ENCODE assay signal across 17 cellular contexts in the genomic region with DNA sequence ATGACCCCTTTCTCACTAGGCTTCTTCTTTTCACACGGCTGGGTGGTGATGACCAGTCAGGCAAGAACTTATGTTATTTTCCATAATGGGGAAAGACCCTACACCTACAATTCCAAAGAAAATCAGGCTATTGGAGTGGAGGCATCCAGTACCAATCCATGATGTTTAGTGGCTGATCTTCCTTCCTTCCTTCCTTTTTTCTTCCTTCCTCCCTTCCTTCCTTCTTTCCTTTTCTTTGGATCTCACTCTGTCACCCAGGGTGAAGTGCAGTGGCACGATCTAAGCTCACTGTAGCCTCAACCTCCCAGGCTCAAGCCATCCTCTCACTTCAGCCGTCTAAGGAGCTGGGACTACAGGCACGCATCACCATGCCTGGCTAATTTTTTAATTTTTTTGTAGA. TPM values are rescaled to one million over a fixed set of nuclear protein-coding genes. Genes with fewer than 3 reads are reported as not detected.
DNase-seq lines count a peak whose midpoint lies in the region; ATAC-seq and TF ChIP-seq lines count a peak whose summit lies in the region.
"Had no signal": no experiment of that assay in that cellular context is flagged by ENCODE, and none has a peak within 500 bp of the region (broad histone marks: within the 10 kb centered on the region; RNA-seq: fewer than 3 reads in every experiment).

No MANE protein-coding gene starts in this region.

- no peak overlapping the region for H2AFZ ChIP-seq in MM.1S (ENCODE audit: low read length)

- POLR2A ChIA-PET in activated CD4-positive, alpha-beta T cell treated with anti-CD3 and anti-CD28 coated beads for 36 hours (lab: Charles Lee): interaction anchor here (0.6 to 1.4 kb wide), 4 partner anchors 21 to 333 kb away, joined by 3 to 5 read pairs (median 4); no protein-coding TSS in a partner anchor

- no peaks in the 10 kb centered on the region for H3K27me3 Mint-ChIP-seq in activated CD4-positive, alpha-beta T cell treated with anti-CD3 and anti-CD28 coated beads for 36 hours
- H3K27me3 Mint-ChIP-seq in activated T-helper 1 cell treated with anti-CD3 and anti-CD28 coated beads, Interleukin-12 subunit alpha, Interleukin-12 subunit beta, Interleukin-2, Interleukin-4 antibody, amounts not matched to agents 30 ng/mL and 10 ng/mL and 1 ng/mL, durations not matched to agents 14 hours and 24 hours and 36 hours (ENCODE audit: insufficient read depth): peaks cover 2% of the 10 kb centered on the region

- CTCF ChIA-PET in activated CD4-positive, alpha-beta T cell treated with anti-CD3 and anti-CD28 coated beads for 36 hours (lab: Charles Lee): interaction anchor here (1.3 to 2.2 kb wide), 2 partner anchors 10 to 16 kb away, joined by 5 to 7 read pairs; no protein-coding TSS in a partner anchor

- H3K4me3 ChIP-seq in GM12875 (ENCODE audit: low read depth, low read length): peak overlapping the region; percentile 31
- peak overlapping the region; percentile 33 for H3K4me3 ChIP-seq in rectal smooth muscle tissue (ENCODE audit: low read length)
- H3K4me3 ChIP-seq in MM.1S (ENCODE audit: low read length): no peak overlapping the region
- H3K4me3 ChIP-seq: ovary, upper lobe of right lung had no signal

- H3K4me2 ChIP-seq in MM.1S (ENCODE audit: low read depth, low read length): no peak overlapping the region

- TF ChIP-seq CTCF in GM12875 (IDR thresholded peaks at IDR 0.05; ENCODE audit: borderline replicate concordance, insufficient read depth, low read depth, low read length) (no peak), MM.1S (IDR thresholded peaks at IDR 0.05; ENCODE audit: low read length) (no peak)

- no peaks in the 10 kb centered on the region for H3K9me3 Mint-ChIP-seq in activated CD4-positive, alpha-beta T cell treated with anti-CD3 and anti-CD28 coated beads for 36 hours (ENCODE audit: low read depth)
- no peaks in the 10 kb centered on the region for H3K9me3 Mint-ChIP-seq in activated T-helper 1 cell treated with anti-CD3 and anti-CD28 coated beads, Interleukin-12 subunit alpha, Interleukin-12 subunit beta, Interleukin-2, Interleukin-4 antibody, amounts not matched to agents 30 ng/mL and 10 ng/mL and 1 ng/mL, durations not matched to agents 14 hours and 24 hours and 36 hours

- intact Hi-C loops in activated CD4-positive, alpha-beta T cell treated with anti-CD3 and anti-CD28 coated beads for 36 hours (cut with DNase I, micrococcal nuclease): loop anchor here (5.0 kb wide), 3 partner anchors 93 to 233 kb away; a partner anchor contains a TSS
- intact Hi-C loops in activated T-helper 1 cell treated with anti-CD3 and anti-CD28 coated beads, Interleukin-12 subunit alpha, Interleukin-12 subunit beta, Interleukin-2, Interleukin-4 antibody, amounts not matched to agents 30 ng/mL and 10 ng/mL and 1 ng/mL, durations not matched to agents 14 hours and 24 hours and 36 hours (cut with micrococcal nuclease): loop anchor here (2.0 to 10.0 kb wide), 3 partner anchors 95 to 405 kb away; no protein-coding TSS in a partner anchor

- DNase-seq in activated CD4-positive, alpha-beta T cell treated with anti-CD3 and anti-CD28 coated beads for 36 hours: no peak
- DNase-seq in activated CD4-positive, alpha-beta T cell treated with anti-CD3 and anti-CD28 coated beads, Interleukin-2, amount 50 U/mL, for 48 hours: no peak
- DNase-seq in activated T-helper 1 cell treated with anti-CD3 and anti-CD28 coated beads, Interleukin-12 subunit alpha, Interleukin-12 subunit beta, Interleukin-2, Interleukin-4 antibody, amounts not matched to agents 30 ng/mL and 10 ng/mL and 1 ng/mL, durations not matched to agents 14 hours and 24 hours and 36 hours (ENCODE audit: low spot score): no peak
- DNase-seq in HT-29 (ENCODE audit: low spot score) (no peak), MM.1S (no peak)
- DNase-seq in stimulated activated CD4-positive, alpha-beta T cell treated with anti-CD3 and anti-CD28 coated beads, Interleukin-12 subunit alpha, Interleukin-12 subunit beta, amount 100 ng/mL, for 4 hours: no peak
- DNase-seq: activated gamma-delta T cell treated with Interleukin-2 at 50 U/mL for 16 hours, DMS79 treated with DMSO at 0.1 percent for 48 hours, dorsolateral prefrontal cortex, left ventricle myocardium superior, NCI-H187, ovary, SHP77, upper lobe of right lung had no signal

- H3K27ac ChIP-seq in rectal smooth muscle tissue (ENCODE audit: low read depth, low read length): peak overlapping the region; percentile 92
- no peak overlapping the region for H3K27ac ChIP-seq in MM.1S (ENCODE audit: low read length)
- H3K27ac ChIP-seq: ovary, upper lobe of right lung had no signal

- H3F3A ChIP-seq in MM.1S (ENCODE audit: insufficient read depth, low read length): no peaks in the 10 kb centered on the region

- no peak overlapping the region for H3K9ac ChIP-seq in rectal smooth muscle tissue (ENCODE audit: low read length)
- no peak overlapping the region for H3K9ac ChIP-seq in MM.1S (ENCODE audit: low read length)

- H3K4me1 Mint-ChIP-seq in activated CD4-positive, alpha-beta T cell treated with anti-CD3 and anti-CD28 coated beads for 36 hours: peaks cover 63% of the 10 kb centered on the region
- peaks cover 71% of the 10 kb centered on the region for H3K4me1 Mint-ChIP-seq in activated T-helper 1 cell treated with anti-CD3 and anti-CD28 coated beads, Interleukin-12 subunit alpha, Interleukin-12 subunit beta, Interleukin-2, Interleukin-4 antibody, amounts not matched to agents 30 ng/mL and 10 ng/mL and 1 ng/mL, durations not matched to agents 14 hours and 24 hours and 36 hours (ENCODE audit: low read depth)

- peak overlapping the region; percentile 89 for H3K4me3 Mint-ChIP-seq in activated CD4-positive, alpha-beta T cell treated with anti-CD3 and anti-CD28 coated beads for 36 hours
- peak overlapping the region; percentile 97 for H3K4me3 Mint-ChIP-seq in activated T-helper 1 cell treated with anti-CD3 and anti-CD28 coated beads, Interleukin-12 subunit alpha, Interleukin-12 subunit beta, Interleukin-2, Interleukin-4 antibody, amounts not matched to agents 30 ng/mL and 10 ng/mL and 1 ng/mL, durations not matched to agents 14 hours and 24 hours and 36 hours

- H3K27ac Mint-ChIP-seq in activated CD4-positive, alpha-beta T cell treated with anti-CD3 and anti-CD28 coated beads for 36 hours: peak overlapping the region; percentile 80
- H3K27ac Mint-ChIP-seq in activated T-helper 1 cell treated with anti-CD3 and anti-CD28 coated beads, Interleukin-12 subunit alpha, Interleukin-12 subunit beta, Interleukin-2, Interleukin-4 antibody, amounts not matched to agents 30 ng/mL and 10 ng/mL and 1 ng/mL, durations not matched to agents 14 hours and 24 hours and 36 hours: peak overlapping the region; percentile 91

- H3K36me3 Mint-ChIP-seq in activated CD4-positive, alpha-beta T cell treated with anti-CD3 and anti-CD28 coated beads for 36 hours (ENCODE audit: low read depth): peaks cover 42% of the 10 kb centered on the region
- peaks cover 20% of the 10 kb centered on the region for H3K36me3 Mint-ChIP-seq in activated T-helper 1 cell treated with anti-CD3 and anti-CD28 coated beads, Interleukin-12 subunit alpha, Interleukin-12 subunit beta, Interleukin-2, Interleukin-4 antibody, amounts not matched to agents 30 ng/mL and 10 ng/mL and 1 ng/mL, durations not matched to agents 14 hours and 24 hours and 36 hours (ENCODE audit: low read depth)

- H3K4me1 ChIP-seq in rectal smooth muscle tissue (ENCODE audit: control insufficient read depth, insufficient read depth, low read length) (peaks cover 31% of the 10 kb centered on the region), MM.1S (ENCODE audit: low read length) (no peaks in the 10 kb centered on the region)

- H3K9me2 ChIP-seq in MM.1S (replicated peaks; ENCODE audit: insufficient read depth, low read length): no peaks in the 10 kb centered on the region

- H3K9me3 ChIP-seq in MM.1S (replicated peaks; ENCODE audit: insufficient read depth, low read length): no peaks in the 10 kb centered on the region
- H3K9me3 ChIP-seq: ovary, upper lobe of right lung had no signal

- H4K20me1 ChIP-seq in MM.1S (ENCODE audit: insufficient read depth, low read length): no peaks in the 10 kb centered on the region

- H3K36me3 ChIP-seq in rectal smooth muscle tissue (ENCODE audit: control insufficient read depth, insufficient read depth, low read length) (no peaks in the 10 kb centered on the region), MM.1S (replicated peaks; ENCODE audit: insufficient read depth, low read length) (no peaks in the 10 kb centered on the region)
- H3K36me3 ChIP-seq: ovary, upper lobe of right lung had no signal

- no peak for ATAC-seq in activated CD4-positive, alpha-beta T cell treated with anti-CD3 and anti-CD28 coated beads for 36 hours
- ATAC-seq: esophagus mucosa, left ventricle myocardium superior, upper lobe of right lung had no signal

- peaks cover 8% of the 10 kb centered on the region; the same call in 1 of the 2 replicates for H3K79me2 ChIP-seq in MM.1S (ENCODE audit: low read length)

- no peaks in the 10 kb centered on the region for H3K27me3 ChIP-seq in rectal smooth muscle tissue (ENCODE audit: control insufficient read depth, insufficient read depth, low read length)
- H3K27me3 ChIP-seq in MM.1S (replicated peaks; ENCODE audit: insufficient read depth, low read length): no peaks in the 10 kb centered on the region
- H3K27me3 ChIP-seq: ovary, upper lobe of right lung had no signal

RNA-seq across cellular contexts. Expression of a gene that starts 2.5 kb away (rescaled TPM):
- total RNA-seq in activated CD4-positive, alpha-beta T cell treated with anti-CD3 and anti-CD28 coated beads for 36 hours: 100 to 1,000 TPM; 186 to 191 TPM
- 142 and 150 TPM in 2 replicates for total RNA-seq in activated T-helper 1 cell treated with anti-CD3 and anti-CD28 coated beads, Interleukin-12 subunit alpha, Interleukin-12 subunit beta, Interleukin-2, Interleukin-4 antibody, amounts not matched to agents 30 ng/mL and 10 ng/mL and 1 ng/mL, durations not matched to agents 14 hours and 24 hours and 36 hours
- 2.7 and 4.0 TPM in 2 replicates for total RNA-seq in HT-29 (2014; rRNA removed; shearing (Covaris generic))

RNA-seq across cellular contexts. Expression of a gene that starts 56.7 kb away (rescaled TPM):
- 100 to 1,000 TPM; 187 to 197 TPM for total RNA-seq in activated CD4-positive, alpha-beta T cell treated with anti-CD3 and anti-CD28 coated beads for 36 hours
- 192 and 195 TPM in 2 replicates for total RNA-seq in activated T-helper 1 cell treated with anti-CD3 and anti-CD28 coated beads, Interleukin-12 subunit alpha, Interleukin-12 subunit beta, Interleukin-2, Interleukin-4 antibody, amounts not matched to agents 30 ng/mL and 10 ng/mL and 1 ng/mL, durations not matched to agents 14 hours and 24 hours and 36 hours
- total RNA-seq in HT-29 (2014; rRNA removed; shearing (Covaris generic)): 26.6 and 27.0 TPM in 2 replicates

Comparison
In these comparisons a context has a peak if more than half of its experiments do, and no peak if none do; other contexts are left out.
1. RNA of a gene that starts 2.5 kb away (total RNA-seq): 186 to 191 TPM in activated CD4-positive, alpha-beta T cell treated with anti-CD3 and anti-CD28 coated beads for 36 hours and 142 to 150 TPM in activated T-helper 1 cell treated with anti-CD3 and anti-CD28 coated beads, Interleukin-12 subunit alpha, Interleukin-12 subunit beta, Interleukin-2, Interleukin-4 antibody, amounts not matched to agents 30 ng/mL and 10 ng/mL and 1 ng/mL, durations not matched to agents 14 hours and 24 hours and 36 hours; 2.7 to 4.0 TPM in HT-29; every median in the first group is over 10 times any median in the second.